In genomic region chr19:38899447-38900219, GRCh38 we compare ENCODE assay signal across 8 cellular contexts. TPM values are rescaled to one million over a fixed set of nuclear protein-coding genes. Genes with fewer than 3 reads are reported as not detected.
A peak's percentile ranks its signal among the peaks of the same experiment; 100 is the strongest.
DNase-seq lines count a peak whose midpoint lies in the region; ATAC-seq and TF ChIP-seq lines count a peak whose summit lies in the region.

Gene NFKBIB (plus strand): TSS chr19:38899969. CDS start chr19:38900033, 64 bp downstream.
Gene SIRT2 (minus strand): TSS chr19:38899618. CDS start chr19:38899521, 97 bp downstream.

- H3K36me3 ChIP-seq in Panc1 (ENCODE audit: control insufficient read depth, insufficient read depth, low read length) (no peaks in the 10 kb centered on the region), esophagus (ENCODE audit: control insufficient read depth in 2 of 2, insufficient read depth in 2 of 2, low read length in 1 of 2) (peaks cover 0 to 5% of the 10 kb centered on the region in 2 donors), mucosa of stomach (ENCODE audit: control insufficient read depth, insufficient read depth, low read length) (no peaks in the 10 kb centered on the region)

- TF ChIP-seq CTCF in Panc1 (IDR thresholded peaks at IDR 0.05): no peak

- H3K27me3 Mint-ChIP-seq in activated T-cell treated with anti-CD3 and anti-CD28 coated beads, Interleukin-2, amount 50 U/mL, for 4 hours (ENCODE audit: low read depth): no peaks in the 10 kb centered on the region

- H3K4me1 Mint-ChIP-seq in activated T-cell treated with anti-CD3 and anti-CD28 coated beads, Interleukin-2, amount 50 U/mL, for 4 hours (ENCODE audit: low read depth): peaks cover 42% of the 10 kb centered on the region

- no peaks in the 10 kb centered on the region for H3K27me3 ChIP-seq in Panc1 (ENCODE audit: control insufficient read depth, insufficient read depth, low read length)
- no peaks in the 10 kb centered on the region for H3K27me3 ChIP-seq in esophagus (ENCODE audit: control insufficient read depth in 1 of 2, insufficient read depth in 2 of 2, low read length in 2 of 2)
- no peaks in the 10 kb centered on the region for H3K27me3 ChIP-seq in mucosa of stomach (ENCODE audit: control insufficient read depth, insufficient read depth, low read length)

- POLR2A ChIA-PET in Panc1 (lab: Charles Lee): interaction anchor here (0.5 to 1.7 kb wide), 12 partner anchors 10 to 281 kb away, joined by 3 to 30 read pairs (median 6); partner anchors contain the start of genes EIF3K, HNRNPL, MRPS12 and SARS2

- H3K36me3 Mint-ChIP-seq in activated T-cell treated with anti-CD3 and anti-CD28 coated beads, Interleukin-2, amount 50 U/mL, for 4 hours (ENCODE audit: insufficient read depth): peaks cover 12% of the 10 kb centered on the region

- WGBS in esophagus, 2 donors: 0 to 1% methylated on average over 61 to 65 of the region's 65 CpGs

- DNase-seq in DMS53 (lab: John Stamatoyannopoulos, UW) (peak; percentile 100), KG1 (lab: John Stamatoyannopoulos, UW) (peak; percentile 97), Panc1 (ENCODE audit: low read depth, low spot score) (peak; percentile 100)
- peak; percentile 98 for DNase-seq in activated T-cell treated with anti-CD3 and anti-CD28 coated beads, Interleukin-2, amount 50 U/mL, for 4 hours
- DNase-seq in stimulated activated CD8-positive, alpha-beta memory T cell treated with anti-CD3 and anti-CD28 coated beads, Interleukin-7, amount 100 ng/mL, for 1 hour (ENCODE audit: low read depth in 2 of 2): peak; percentile 94 to 96

- CTCF ChIA-PET in Panc1 (lab: Charles Lee): interaction anchor here (0.5 to 1.6 kb wide), 7 partner anchors 12 to 497 kb away, joined by 3 to 19 read pairs (median 6); partner anchors contain the start of genes MRPS12 and SARS2

- no peaks in the 10 kb centered on the region for H3K9me3 Mint-ChIP-seq in activated T-cell treated with anti-CD3 and anti-CD28 coated beads, Interleukin-2, amount 50 U/mL, for 4 hours

- H3K27ac ChIP-seq in Panc1 (ENCODE audit: low read length) (peak within 1 kb of the TSS; percentile 89), esophagus (ENCODE audit: low read depth in 2 of 2, low read length in 1 of 2) (peak within 1 kb of the TSS; percentile 93 to 96)

- H3K4me1 ChIP-seq in Panc1 (ENCODE audit: control insufficient read depth, insufficient read depth, low read length): peaks cover 21% of the 10 kb centered on the region
- H3K4me1 ChIP-seq in esophagus (ENCODE audit: control insufficient read depth in 2 of 2, insufficient read depth in 2 of 2, low read length in 1 of 2): peaks cover 4 to 10% of the 10 kb centered on the region in 2 donors
- H3K4me1 ChIP-seq in mucosa of stomach (ENCODE audit: control insufficient read depth, insufficient read depth, low read length): peaks cover 19% of the 10 kb centered on the region

- ATAC-seq in GM21723 (IDR thresholded peaks at IDR 0.05; ENCODE audit: unreplicated experiment) (peak; percentile 89), Panc1 (peak; percentile 97)
- ATAC-seq in activated T-cell treated with anti-CD3 and anti-CD28 coated beads, Interleukin-2, amount 50 U/mL, for 4 hours: peak; percentile 93 to 94

- H3K9ac ChIP-seq in mucosa of stomach (ENCODE audit: low read length): peak within 1 kb of the TSS; percentile 88

- in situ Hi-C loops in Panc1 (cut with HindIII; ENCODE audit: low pct_unique_long_range_greater_than_20kb, low sequenced_read_pairs): no loop called here

- intact Hi-C loops in Panc1 (cut with micrococcal nuclease; ENCODE audit: unreplicated experiment): loop anchor here (5.0 kb wide), 1 partner anchor 47 kb away; no protein-coding TSS in a partner anchor

- peak within 1 kb of the TSS; percentile 94 for H3K4me3 Mint-ChIP-seq in activated T-cell treated with anti-CD3 and anti-CD28 coated beads, Interleukin-2, amount 50 U/mL, for 4 hours

- BruUV-seq in Panc1 (replicated peaks; lab: Mats Ljungman, UMichigan): no TSS peak

- peak within 1 kb of the TSS; percentile 55 to 75 for H3K4me3 ChIP-seq in Panc1 (ENCODE audit: low read depth in 2 of 2, low read length in 2 of 2)
- peak within 1 kb of the TSS; percentile 86 to 95 for H3K4me3 ChIP-seq in esophagus (ENCODE audit: low read depth in 1 of 2, low read length in 2 of 2)
- H3K4me3 ChIP-seq in mucosa of stomach (ENCODE audit: low read length): peak within 1 kb of the TSS; percentile 89

- H3K9me3 ChIP-seq in Panc1 (ENCODE audit: control insufficient read depth, insufficient read depth, low read depth, low read length): peaks cover 6% of the 10 kb centered on the region; the same call in 1 of the 2 replicates
- no peaks in the 10 kb centered on the region for H3K9me3 ChIP-seq in esophagus (ENCODE audit: control insufficient read depth in 2 of 2, insufficient read depth in 1 of 2, low read depth in 1 of 2, low read length in 1 of 2)
- no peaks in the 10 kb centered on the region for H3K9me3 ChIP-seq in mucosa of stomach (ENCODE audit: control insufficient read depth, low read length)

RNA-seq across cellular contexts. Expression of gene NFKBIB, which starts in this region (rescaled TPM):
- 185 TPM for total RNA-seq in Panc1 (2021; ENCODE audit: unreplicated experiment)
- 222 TPM for polyA plus RNA-seq in Panc1 (2012; ENCODE audit: insufficient read length)
- 100 to 1,000 TPM; 150 to 174 (median 169) TPM for total RNA-seq in activated T-cell treated with anti-CD3 and anti-CD28 coated beads, Interleukin-2, amount 50 U/mL, for 4 hours
- polyA plus RNA-seq in esophagus: 10 to 100 TPM; 34.3 to 44.0 TPM

RNA-seq across cellular contexts. Expression of gene SIRT2, which starts in this region (rescaled TPM):
- total RNA-seq in Panc1 (2021; ENCODE audit: unreplicated experiment): 162 TPM
- polyA plus RNA-seq in Panc1 (2012; ENCODE audit: insufficient read length): 240 TPM
- total RNA-seq in activated T-cell treated with anti-CD3 and anti-CD28 coated beads, Interleukin-2, amount 50 U/mL, for 4 hours: 10 to 100 TPM; 23.5 to 29.8 (median 27.3) TPM
- polyA plus RNA-seq in esophagus: 10 to 100 TPM; 29.5 to 36.1 TPM

Comparison
In these comparisons a context has a peak if more than half of its experiments do, and no peak if none do; other contexts are left out.
1. Peak in every context shown above with its lines: DNase-seq, ATAC-seq, H3K4me3 ChIP-seq and H3K27ac ChIP-seq.